Comparison of ENCODE assay signal across 9 cellular contexts in genomic region chr3:136838641-136839555, GRCh38. TPM values are rescaled to one million over a fixed set of nuclear protein-coding genes. Genes with fewer than 3 reads are reported as not detected.
DNase-seq lines count a peak whose midpoint lies in the region; ATAC-seq and TF ChIP-seq lines count a peak whose summit lies in the region.
"Had no signal": no experiment of that assay in that cellular context is flagged by ENCODE, and none has a peak within 500 bp of the region (broad histone marks: within the 10 kb centered on the region; RNA-seq: fewer than 3 reads in every experiment).

No MANE protein-coding gene starts in this region.

- no peak overlapping the region for H3K23ac ChIP-seq in mesenchymal stem cell (ENCODE audit: low read length in 2 of 2)

- no peak overlapping the region for H3K9ac ChIP-seq in mesenchymal stem cell (ENCODE audit: low read length)

- H3K4me3 ChIP-seq in mesenchymal stem cell (ENCODE audit: insufficient read depth in 1 of 2, low read depth in 1 of 2, low read length in 2 of 2), result no peak overlapping the region
- H3K4me3 ChIP-seq in transverse colon, result no peak overlapping the region

- no peaks in the 10 kb centered on the region for H3K4me1 ChIP-seq in mesenchymal stem cell (ENCODE audit: control insufficient read depth, insufficient read depth, low read depth, low read length)
- H3K4me1 ChIP-seq in transverse colon, result peaks cover 0 to 28% (median 3%) of the 10 kb centered on the region in 4 donors

- TF ChIP-seq EP300 in transverse colon (IDR thresholded peaks at IDR 0.05; ENCODE audit: low read depth), result no peak

- no peak overlapping the region for H4K91ac ChIP-seq in mesenchymal stem cell (ENCODE audit: low read length)

- H3K9me3 ChIP-seq in mesenchymal stem cell (ENCODE audit: control insufficient read depth, low read length), result no peaks in the 10 kb centered on the region
- no peaks in the 10 kb centered on the region for H3K9me3 ChIP-seq in transverse colon

- H2BK120ac ChIP-seq in mesenchymal stem cell (ENCODE audit: low read depth, low read length), result no peak overlapping the region

- no peak overlapping the region for H2AFZ ChIP-seq in mesenchymal stem cell (ENCODE audit: low read depth, low read length)

- H3K79me1 ChIP-seq in mesenchymal stem cell (replicated peaks; ENCODE audit: low read length, poor library complexity, severe bottlenecking), result peaks cover 25% of the 10 kb centered on the region

- H3K18ac ChIP-seq in mesenchymal stem cell (ENCODE audit: low read depth in 1 of 2, low read length in 2 of 2), result no peak overlapping the region

- H3K27me3 ChIP-seq in mesenchymal stem cell (ENCODE audit: control insufficient read depth in 1 of 2, insufficient read depth in 1 of 2, low read length in 2 of 2) (no peaks in the 10 kb centered on the region), transverse colon (no peaks in the 10 kb centered on the region)

- no peak for TF ChIP-seq POLR2A in transverse colon (IDR thresholded peaks at IDR 0.05)

- H2BK15ac ChIP-seq in mesenchymal stem cell (ENCODE audit: low read depth, poor library complexity, severe bottlenecking), result no peak overlapping the region

- H3K4me2 ChIP-seq in mesenchymal stem cell (ENCODE audit: low read length, poor library complexity, severe bottlenecking), result no peak overlapping the region

- no peak overlapping the region for H3K4ac ChIP-seq in mesenchymal stem cell (ENCODE audit: low read depth in 1 of 2, low read length in 2 of 2)

- DNase-seq in EH (ENCODE audit: low read depth) (peak; percentile 63), Kasumi-1 (lab: John Stamatoyannopoulos, UW) (peak; percentile 36 to 43), amniotic epithelial cell (ENCODE audit: low read depth) (peak; percentile 55), mesenchymal stem cell (peak; percentile 65), KG1 (lab: John Stamatoyannopoulos, UW) (no peak), NCI-H1092 (lab: John Stamatoyannopoulos, UW) (no peak), transverse colon (no peak)
- DNase-seq: activated CD4-positive, alpha-beta T cell treated with anti-CD3 and anti-CD28 coated beads for 4 hours had no signal

- H3K36me3 ChIP-seq in mesenchymal stem cell (ENCODE audit: control insufficient read depth in 1 of 2, insufficient read depth in 2 of 2, low read depth in 1 of 2, low read length in 2 of 2) (peaks cover 4 to 8% of the 10 kb centered on the region in 2 experiments), transverse colon (no peaks in the 10 kb centered on the region)

- no peak for TF ChIP-seq CTCF in transverse colon (IDR thresholded peaks at IDR 0.05)

- WGBS in mesenchymal stem cell, result 18% methylated on average over 1 of the region's 1 CpG
- 54 to 67% methylated on average over 1 of the region's 1 CpG for WGBS in transverse colon (ENCODE audit: low coverage in 1 of 2), 2 donors

- H2BK12ac ChIP-seq in mesenchymal stem cell (ENCODE audit: low read length in 2 of 2), result no peak overlapping the region

- intact Hi-C loops in transverse colon (cut with DNase I; ENCODE audit: low total_unique reads), result no loop called here

- H2AK5ac ChIP-seq in mesenchymal stem cell (ENCODE audit: low read length, severe bottlenecking), result no peak overlapping the region

- in situ Hi-C loops in transverse colon (cut with MboI; ENCODE audit: low pct_ligation_motif_present in 1 of 4, low pct_unique_long_range_greater_than_20kb in 1 of 4, low sequenced_read_pairs in 3 of 4), result no loop called here

- ATAC-seq in GM18858 (IDR thresholded peaks at IDR 0.05; ENCODE audit: unreplicated experiment), result no peak

- H3K27ac ChIP-seq in mesenchymal stem cell (ENCODE audit: low read length, poor library complexity, severe bottlenecking) (peak overlapping the region; percentile 24), transverse colon (no peak overlapping the region)

- no peak overlapping the region for H3K14ac ChIP-seq in mesenchymal stem cell (ENCODE audit: low read length in 2 of 2)

- H2BK5ac ChIP-seq in mesenchymal stem cell (ENCODE audit: low read depth, low read length, poor library complexity, severe bottlenecking), result no peak overlapping the region

- no peak overlapping the region for H4K8ac ChIP-seq in mesenchymal stem cell (ENCODE audit: low read length)

RNA-seq across cellular contexts. Expression of gene SLC35G2, which starts 20.0 kb away (rescaled TPM):
- 7.1 TPM for polyA plus RNA-seq in mesenchymal stem cell (2013, experiment 1 of 2)
- polyA plus RNA-seq in mesenchymal stem cell (2013, experiment 2 of 2), result 7.6 TPM
- total RNA-seq in transverse colon, result 10 to 100 TPM in 1 of 4 donors, 1 to 10 TPM in 1, under 1 TPM in 1, not detected in 1; 0.68 to 23.3 (median 2.1) TPM

RNA-seq across cellular contexts. Expression of gene NCK1, which starts 23.1 kb away (rescaled TPM):
- polyA plus RNA-seq in mesenchymal stem cell (2013, experiment 1 of 2), result 48.0 TPM
- 47.2 TPM for polyA plus RNA-seq in mesenchymal stem cell (2013, experiment 2 of 2)
- 10 to 100 TPM in 3 of 4 donors, under 1 TPM in 1; 0.80 to 71.4 (median 45.2) TPM for total RNA-seq in transverse colon

Comparison
In these comparisons a context has a peak if more than half of its experiments do, and no peak if none do; other contexts are left out.
1. DNase-seq: peak in EH (single experiment), Kasumi-1 (2 of 2), amniotic epithelial cell (single experiment) and mesenchymal stem cell (single experiment); none in KG1 (single experiment), NCI-H1092 (single experiment) and transverse colon (single experiment).